Comparison of ENCODE assay signal across 23 cellular contexts in the genomic region with DNA sequence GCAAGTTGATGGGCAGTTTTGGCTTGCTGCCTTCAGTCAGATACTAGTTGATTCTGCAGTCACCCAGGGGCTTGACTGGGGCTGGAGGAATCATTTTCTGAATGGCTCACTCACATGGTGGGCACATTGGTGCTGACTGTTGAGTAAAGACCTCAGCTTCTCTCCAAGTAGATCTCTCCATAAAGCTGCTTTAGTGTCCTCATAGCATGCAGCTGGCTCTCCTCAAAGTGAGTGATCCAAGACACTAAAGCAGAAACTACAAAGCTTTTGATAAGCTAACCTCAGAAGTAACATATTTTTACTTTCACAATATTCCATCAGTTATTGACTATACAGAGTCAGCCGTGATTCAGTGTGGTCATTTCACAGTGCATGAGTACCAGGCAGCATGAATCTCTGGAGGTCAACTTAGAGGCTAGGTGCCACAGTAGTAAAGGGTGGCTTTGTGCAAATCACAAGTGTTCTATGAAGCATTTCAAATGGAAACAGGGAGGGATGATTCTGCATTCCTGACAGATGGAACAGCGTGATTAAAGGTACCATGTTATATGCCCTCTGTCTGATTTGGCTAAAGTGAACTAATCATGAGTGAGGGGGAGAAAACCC. TPM values are rescaled to one million over a fixed set of nuclear protein-coding genes. Genes with fewer than 3 reads are reported as not detected.
DNase-seq lines count a peak whose midpoint lies in the region; ATAC-seq, FAIRE-seq and TF ChIP-seq lines count a peak whose summit lies in the region.
"Had no signal": no experiment of that assay in that cellular context is flagged by ENCODE, and none has a peak within 500 bp of the region (broad histone marks: within the 10 kb centered on the region; RNA-seq: fewer than 3 reads in every experiment).

No MANE protein-coding gene starts in this region.

- TF ChIP-seq CTCF in fibroblast of the aortic adventitia (IDR thresholded peaks at IDR 0.05; ENCODE audit: insufficient read depth, low read length) (no peak), endodermal cell (conservative IDR thresholded peaks at IDR 0.05) (no peak), heart right ventricle (IDR thresholded peaks at IDR 0.05) (no peak)

- peaks cover 0 to 34% of the 10 kb centered on the region in 2 donors for H3K36me3 Mint-ChIP-seq in activated naive CD4-positive, alpha-beta T cell treated with anti-CD3 and anti-CD28 coated beads, Interleukin-2, amount 50 U/mL, for 72 hours
- no peaks in the 10 kb centered on the region for H3K36me3 Mint-ChIP-seq in endodermal cell (ENCODE audit: low read depth)

- no peak overlapping the region for H3K4me3 Mint-ChIP-seq in endodermal cell

- H3K27me3 Mint-ChIP-seq in endodermal cell (ENCODE audit: insufficient read depth) = no peaks in the 10 kb centered on the region

- no peak overlapping the region for H3K4me3 ChIP-seq in fibroblast of the aortic adventitia (ENCODE audit: low read depth, low read length)
- no peak overlapping the region for H3K4me3 ChIP-seq in endodermal cell (ENCODE audit: low read length)
- H3K4me3 ChIP-seq in heart right ventricle = no peak overlapping the region
- H3K4me3 ChIP-seq: A549 had no signal

- H3K36me3 ChIP-seq in endodermal cell (ENCODE audit: control insufficient read depth, insufficient read depth, low read length) (no peaks in the 10 kb centered on the region), heart right ventricle (no peaks in the 10 kb centered on the region)
- H3K36me3 ChIP-seq: BE2C had no signal

- peaks cover 0 to 5% of the 10 kb centered on the region in 2 donors for H3K9me3 Mint-ChIP-seq in activated naive CD4-positive, alpha-beta T cell treated with anti-CD3 and anti-CD28 coated beads, Interleukin-2, amount 50 U/mL, for 72 hours
- H3K9me3 Mint-ChIP-seq in endodermal cell = peaks cover 4% of the 10 kb centered on the region

- peaks cover 9% of the 10 kb centered on the region for H3K9me3 ChIP-seq in endodermal cell (ENCODE audit: control insufficient read depth, low read length)
- H3K9me3 ChIP-seq in heart right ventricle = no peaks in the 10 kb centered on the region
- H3K9me3 ChIP-seq: A549, BE2C had no signal

- peak overlapping the region in 1 of 2 donors; percentile 76 for H3K27ac Mint-ChIP-seq in activated naive CD4-positive, alpha-beta T cell treated with anti-CD3 and anti-CD28 coated beads, Interleukin-2, amount 50 U/mL, for 72 hours
- no peak overlapping the region for H3K27ac Mint-ChIP-seq in endodermal cell

- H3K27ac ChIP-seq in endodermal cell (ENCODE audit: low read depth, low read length) (no peak overlapping the region), heart right ventricle (no peak overlapping the region)

- ATAC-seq in activated naive CD4-positive, alpha-beta T cell treated with anti-CD3 and anti-CD28 coated beads, Interleukin-2, amount 50 U/mL, for 72 hours = peak; percentile 44 to 88
- ATAC-seq in Right ventricle myocardium inferior = no peak
- ATAC-seq in heart right ventricle = no peak
- ATAC-seq: A549, Panc1 had no signal

- no peaks in the 10 kb centered on the region for H3K4me1 ChIP-seq in endodermal cell (ENCODE audit: control insufficient read depth, insufficient read depth, low read length)
- H3K4me1 ChIP-seq in heart right ventricle = peaks cover 0 to 15% (median 0%) of the 10 kb centered on the region in 9 donors
- H3K4me1 ChIP-seq: BE2C had no signal

- intact Hi-C loops in Right ventricle myocardium inferior (cut with DNase I) = no loop called here
- intact Hi-C loops in heart right ventricle (cut with DNase I) = loop anchor here (5.0 to 10.0 kb wide), 6 partner anchors 259 to 1789 kb away; a partner anchor contains a TSS

- H3K9ac ChIP-seq in endodermal cell (ENCODE audit: extremely low read depth, low read length, poor library complexity, severe bottlenecking) = no peak overlapping the region

- no peak for DNase-seq in activated naive CD4-positive, alpha-beta T cell treated with anti-CD3 and anti-CD28 coated beads, Interleukin-2, amount 50 U/mL, for 72 hours (ENCODE audit: low spot score in 2 of 2)
- DNase-seq in activated naive CD4-positive, alpha-beta T cell treated with Interleukin-2 at 50 U/mL for 16 hours = no peak
- peak; percentile 90 for DNase-seq in RCC 7860 (ENCODE audit: low spot score)
- peak; percentile 34 for DNase-seq in fibroblast of the aortic adventitia (ENCODE audit: low read depth)
- peak; percentile 57 for DNase-seq in renal cortical epithelial cell (ENCODE audit: low read depth)
- DNase-seq in Right ventricle myocardium inferior (ENCODE audit: missing footprints) = no peak
- no peak for DNase-seq in endodermal cell
- no peak for DNase-seq in heart right ventricle
- DNase-seq: BE2C; EL; GF-D8; Karpas-422; MV-4-11; NCI-H1105 treated with DMSO at 0.1 percent for 48 hours; NCI-H2081; NCI-H2171; NCI-H345; NCI-H524; NCI-H774; NK-92 treated with Interleukin-12 subunit alpha and Interleukin-12 subunit beta, amount 100 ng/mL, for 24 hours had no signal

- 94% methylated on average over 2 of the region's 2 CpGs for WGBS in endodermal cell (ENCODE audit: insufficient coverage in 1 of 2, insufficient read length in 1 of 2), 2 experiments
- 94 to 98% methylated on average over 2 of the region's 2 CpGs for WGBS in heart right ventricle, 2 donors

- peak; percentile 95 for FAIRE-seq in RCC 7860 (lab: Jason Lieb, UNC)
- FAIRE-seq: H54 had no signal

- H3K4me1 Mint-ChIP-seq in endodermal cell = no peaks in the 10 kb centered on the region

- no peaks in the 10 kb centered on the region for H3K27me3 ChIP-seq in endodermal cell (ENCODE audit: control insufficient read depth, insufficient read depth, low read length, poor library complexity, severe bottlenecking)
- no peaks in the 10 kb centered on the region for H3K27me3 ChIP-seq in heart right ventricle
- H3K27me3 ChIP-seq: BE2C had no signal

RNA-seq across cellular contexts. Expression of a gene that starts 24.3 kb away (rescaled TPM):
- total RNA-seq in activated naive CD4-positive, alpha-beta T cell treated with anti-CD3 and anti-CD28 coated beads, Interleukin-2, amount 50 U/mL, for 72 hours = 10 to 100 TPM; 10.4 to 16.1 TPM
- total RNA-seq in fibroblast of the aortic adventitia (ENCODE audit: low replicate concordance) (0.99 and 1.1 TPM in 2 replicates), renal cortical epithelial cell (0.30 and 1.6 TPM in 2 replicates), Right ventricle myocardium inferior (6.1 TPM), endodermal cell (under 1 TPM; 0.64 to 0.95 TPM), heart right ventricle (1 to 10 TPM; 1.1 to 5.3 (median 2.2) TPM)
- polyA plus RNA-seq in endodermal cell (2013, experiment 1 of 2) = 0.14 TPM
- polyA plus RNA-seq in endodermal cell (2013, experiment 2 of 2) = 0.04 TPM
- polyA plus RNA-seq in heart right ventricle = 1 to 10 TPM in 1 of 2 donors, under 1 TPM in 1; 0.39 to 1.5 TPM

RNA-seq across cellular contexts. Expression of a gene that starts 38.6 kb away (rescaled TPM):
- total RNA-seq in activated naive CD4-positive, alpha-beta T cell treated with anti-CD3 and anti-CD28 coated beads, Interleukin-2, amount 50 U/mL, for 72 hours = 10 to 100 TPM; 20.1 to 54.7 TPM
- total RNA-seq in fibroblast of the aortic adventitia (ENCODE audit: low replicate concordance) (not detected in 2 replicates), renal cortical epithelial cell (2.8 and 6.8 TPM in 2 replicates), Right ventricle myocardium inferior (not detected), endodermal cell (1 to 10 TPM; 4.0 to 6.8 TPM), heart right ventricle (under 1 TPM in 1 of 10 donors, not detected in 9; 0.32 TPM)
- polyA plus RNA-seq in endodermal cell (2013, experiment 1 of 2) = 1.4 TPM
- 1.9 TPM for polyA plus RNA-seq in endodermal cell (2013, experiment 2 of 2)
- polyA plus RNA-seq in heart right ventricle = not detected

Comparison
In these comparisons a context has a peak if more than half of its experiments do, and no peak if none do; other contexts are left out.
1. ATAC-seq: peak in activated naive CD4-positive, alpha-beta T cell treated with anti-CD3 and anti-CD28 coated beads, Interleukin-2, amount 50 U/mL, for 72 hours (2 of 2); none in Right ventricle myocardium inferior (single experiment) and heart right ventricle (0 of 8).
2. DNase-seq: peak in RCC 7860 (single experiment), fibroblast of the aortic adventitia (single experiment) and renal cortical epithelial cell (single experiment); none in activated naive CD4-positive, alpha-beta T cell treated with anti-CD3 and anti-CD28 coated beads, Interleukin-2, amount 50 U/mL, for 72 hours (0 of 2), activated naive CD4-positive, alpha-beta T cell treated with Interleukin-2 at 50 U/mL for 16 hours (single experiment), Right ventricle myocardium inferior (single experiment), endodermal cell (single experiment) and heart right ventricle (0 of 2).